ENCODE assay signal across 17 cellular contexts in the genomic region with DNA sequence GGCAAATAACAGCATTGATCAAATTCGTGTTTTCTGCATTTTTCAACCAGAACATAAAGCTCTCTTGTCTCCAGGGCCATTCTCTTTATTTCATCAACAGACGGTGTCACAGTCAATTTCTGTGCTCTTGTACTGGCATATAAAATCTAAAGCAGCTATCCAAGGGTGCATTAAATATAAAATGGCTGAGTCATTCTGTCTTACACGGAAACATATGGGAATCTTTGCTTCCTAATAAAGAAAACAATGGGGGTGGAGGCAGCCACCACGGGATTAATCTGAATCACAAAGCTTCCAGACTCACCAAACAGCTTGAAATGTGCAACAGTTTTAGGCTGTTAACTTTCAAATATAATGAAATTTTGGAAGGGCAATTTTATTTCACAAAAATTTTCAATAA.
DNase-seq lines count a peak whose midpoint lies in the region; ATAC-seq and TF ChIP-seq lines count a peak whose summit lies in the region.
"Had no signal": no experiment of that assay in that cellular context is flagged by ENCODE, and none has a peak within 500 bp of the region (broad histone marks: within the 10 kb centered on the region; RNA-seq: fewer than 3 reads in every experiment).

No MANE protein-coding gene starts in this region.

- TF ChIP-seq CTCF in cardiac fibroblast (IDR thresholded peaks at IDR 0.05; ENCODE audit: low read depth, low read length) = no peak
- no peak for TF ChIP-seq CTCF in MM.1S (IDR thresholded peaks at IDR 0.05; ENCODE audit: low read length)

- H2AFZ ChIP-seq in MM.1S (ENCODE audit: low read length) = no peak overlapping the region

- DNase-seq in Ammon's horn (ENCODE audit: low spot score) (peak; percentile 16), cardiac fibroblast (ENCODE audit: low read depth in 2 of 2) (peak; percentile 51 to 85), lung microvascular endothelial cell (ENCODE audit: low read depth in 2 of 2) (peak; percentile 24 to 90), MM.1S (no peak)
- no peak for DNase-seq in stimulated activated CD4-positive, alpha-beta T cell treated with anti-CD3 and anti-CD28 coated beads, Interleukin-4, amount 100 ng/mL, for 24 hours
- DNase-seq: activated CD8-positive, alpha-beta T cell treated with anti-CD3 and anti-CD28 coated beads, Interleukin-2, amount 10 ng/mL, durations not matched to agents 7 days and 5 days; activated naive CD4-positive, alpha-beta T cell treated with anti-CD3 and anti-CD28 coated beads, Interleukin-2, amount 50 U/mL, for 16 hours; Caco-2; heart left ventricle; left ventricle myocardium superior; NCI-H2171; pancreas; stimulated activated CD4-positive, alpha-beta T cell treated with anti-CD3 and anti-CD28 coated beads, Interleukin-1b, Interleukin-23, amount 100 ng/mL, for 48 hours; stimulated activated naive CD4-positive, alpha-beta T cell had no signal

- H3K4me1 ChIP-seq in HUES64 (ENCODE audit: insufficient read depth, low read length) = peaks cover 19% of the 10 kb centered on the region
- H3K4me1 ChIP-seq in MM.1S (ENCODE audit: low read length) = peaks cover 6% of the 10 kb centered on the region; the same call in 1 of the 2 replicates
- H3K4me1 ChIP-seq: Caco-2, heart left ventricle, pancreas had no signal

- no peaks in the 10 kb centered on the region for H3K27me3 ChIP-seq in HUES64 (ENCODE audit: insufficient read depth, low read length)
- no peaks in the 10 kb centered on the region for H3K27me3 ChIP-seq in MM.1S (replicated peaks; ENCODE audit: insufficient read depth, low read length)
- H3K27me3 ChIP-seq: heart left ventricle, pancreas had no signal

- H3K4me2 ChIP-seq in MM.1S (ENCODE audit: low read depth, low read length) = no peak overlapping the region

- H3K9me3 ChIP-seq in HUES64 (ENCODE audit: insufficient read depth, low read depth, low read length) = no peaks in the 10 kb centered on the region
- no peaks in the 10 kb centered on the region for H3K9me3 ChIP-seq in MM.1S (replicated peaks; ENCODE audit: insufficient read depth, low read length)
- H3K9me3 ChIP-seq: Caco-2, heart left ventricle, pancreas had no signal

- H3K36me3 ChIP-seq in HUES64 (ENCODE audit: insufficient read depth, low read length) (no peaks in the 10 kb centered on the region), MM.1S (replicated peaks; ENCODE audit: insufficient read depth, low read length) (no peaks in the 10 kb centered on the region)
- H3K36me3 ChIP-seq: heart left ventricle, pancreas had no signal

- H3K9ac ChIP-seq in HUES64 (ENCODE audit: low read depth, low read length) (no peak overlapping the region), MM.1S (ENCODE audit: low read length) (no peak overlapping the region)

- H3F3A ChIP-seq in MM.1S (ENCODE audit: insufficient read depth, low read length) = no peaks in the 10 kb centered on the region

- ATAC-seq in GM19023 (IDR thresholded peaks at IDR 0.05; ENCODE audit: unreplicated experiment) = no peak
- no peak for ATAC-seq in GM18907 (IDR thresholded peaks at IDR 0.05; ENCODE audit: unreplicated experiment)
- ATAC-seq: activated CD8-positive, alpha-beta T cell treated with anti-CD3 and anti-CD28 coated beads, Interleukin-2, amount 10 ng/mL, durations not matched to agents 7 days and 5 days; heart left ventricle; left ventricle myocardium superior; pancreas had no signal

- no peak overlapping the region for H3K4me3 ChIP-seq in HUES64 (ENCODE audit: low read length)
- no peak overlapping the region for H3K4me3 ChIP-seq in cardiac fibroblast (replicated peaks in 1 of 2; ENCODE audit: low read depth in 2 of 2, low read length in 2 of 2)
- no peak overlapping the region for H3K4me3 ChIP-seq in MM.1S (ENCODE audit: low read length)
- H3K4me3 ChIP-seq: heart left ventricle, pancreas had no signal

- WGBS in HUES64 = 67% methylated on average over 4 of the region's 4 CpGs

- H3K79me2 ChIP-seq in MM.1S (ENCODE audit: low read length) = no peaks in the 10 kb centered on the region

- no peaks in the 10 kb centered on the region for H4K20me1 ChIP-seq in MM.1S (ENCODE audit: insufficient read depth, low read length)

- H3K27ac ChIP-seq in HUES64 (ENCODE audit: low read depth, low read length) = peak overlapping the region; percentile 8; the same call in 1 of the 2 replicates
- no peak overlapping the region for H3K27ac ChIP-seq in MM.1S (ENCODE audit: low read length)
- H3K27ac ChIP-seq: heart left ventricle, pancreas had no signal

- no peaks in the 10 kb centered on the region for H3K9me2 ChIP-seq in MM.1S (replicated peaks; ENCODE audit: insufficient read depth, low read length)

Comparison
In these comparisons a context has a peak if more than half of its experiments do, and no peak if none do; other contexts are left out.
1. DNase-seq: peak in Ammon's horn (single experiment), cardiac fibroblast (2 of 2) and lung microvascular endothelial cell (2 of 2); none in MM.1S (single experiment) and stimulated activated CD4-positive, alpha-beta T cell treated with anti-CD3 and anti-CD28 coated beads, Interleukin-4, amount 100 ng/mL, for 24 hours (single experiment).